10 cellular contexts compared by ENCODE assay signal in the genomic region with DNA sequence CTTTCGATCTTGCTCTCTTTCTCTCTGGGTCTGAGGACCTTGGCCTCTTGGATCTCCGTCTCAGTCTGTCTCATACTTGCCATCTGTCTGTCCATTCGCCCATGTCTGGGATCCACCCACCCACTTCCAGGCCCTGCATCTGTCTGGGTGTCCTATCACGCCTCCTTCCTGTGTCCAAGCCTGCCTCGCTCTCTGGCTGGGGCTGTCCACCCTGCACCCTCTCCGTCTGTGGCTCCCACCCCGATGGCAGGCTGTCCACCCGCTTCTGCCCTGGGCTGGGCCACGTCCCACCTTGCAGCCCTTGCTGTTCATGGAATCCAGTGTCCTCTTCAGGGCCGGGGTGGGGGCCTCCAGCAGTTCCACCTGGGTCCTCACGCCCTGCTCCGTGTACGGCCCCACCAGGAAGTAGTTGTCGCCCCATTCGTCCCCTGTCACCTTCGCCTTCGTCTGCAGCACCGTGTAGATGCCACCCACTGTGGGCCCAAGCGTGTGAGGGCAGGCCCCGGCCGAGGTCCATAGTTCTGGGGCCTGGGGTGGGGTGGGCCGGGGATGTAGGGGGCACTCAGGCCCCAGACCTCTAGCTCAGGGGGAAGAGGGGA. TPM values are rescaled to one million over a fixed set of nuclear protein-coding genes. Genes with fewer than 3 reads are reported as not detected.
DNase-seq lines count a peak whose midpoint lies in the region; ATAC-seq, FAIRE-seq and TF ChIP-seq lines count a peak whose summit lies in the region.
"Had no signal": no experiment of that assay in that cellular context is flagged by ENCODE, and none has a peak within 500 bp of the region (broad histone marks: within the 10 kb centered on the region; RNA-seq: fewer than 3 reads in every experiment).

No MANE protein-coding gene starts in this region.

- FAIRE-seq in astrocyte (lab: Jason Lieb, UNC), result no peak

- H3K4me3 Mint-ChIP-seq in astrocyte (ENCODE audit: unreplicated experiment), result peak overlapping the region; percentile 99

- H3K4me1 Mint-ChIP-seq in astrocyte (ENCODE audit: low read depth, unreplicated experiment), result peaks cover 24% of the 10 kb centered on the region

- H3K4me3 ChIP-seq in left ventricle myocardium inferior (peak overlapping the region; percentile 72), astrocyte (ENCODE audit: insufficient read depth, low read depth, low read length) (no peak overlapping the region), mucosa of stomach (ENCODE audit: low read length) (no peak overlapping the region), upper lobe of left lung (peak overlapping the region in 2 of 4 donors; percentile 58 to 84)

- H3K9me3 ChIP-seq in left ventricle myocardium inferior (replicated peaks) (no peaks in the 10 kb centered on the region), astrocyte (ENCODE audit: insufficient read depth, low read depth, low read length) (no peaks in the 10 kb centered on the region), mucosa of stomach (ENCODE audit: control insufficient read depth, low read length) (no peaks in the 10 kb centered on the region), upper lobe of left lung (no peaks in the 10 kb centered on the region)

- peak overlapping the region; percentile 91 for H3K27ac ChIP-seq in left ventricle myocardium inferior (replicated peaks)
- no peak overlapping the region for H3K27ac ChIP-seq in astrocyte (ENCODE audit: low read depth, low read length)
- H3K27ac ChIP-seq in upper lobe of left lung, result peak overlapping the region in 3 of 4 donors; percentile 18 to 98 (median 92)

- intact Hi-C loops in left ventricle myocardium inferior (cut with micrococcal nuclease), result no loop called here
- intact Hi-C loops in Right ventricle myocardium superior (cut with DNase I), result no loop called here

- no peak for TF ChIP-seq EP300 in upper lobe of left lung (IDR thresholded peaks at IDR 0.05)

- no peak for TF ChIP-seq POLR2A in upper lobe of left lung (IDR thresholded peaks at IDR 0.05)

- H3K4me1 ChIP-seq in left ventricle myocardium inferior (peaks cover 64% of the 10 kb centered on the region), astrocyte (ENCODE audit: insufficient read depth, low read length) (peaks cover 23% of the 10 kb centered on the region), mucosa of stomach (ENCODE audit: control insufficient read depth, insufficient read depth, low read length) (peaks cover 9% of the 10 kb centered on the region), upper lobe of left lung (peaks cover 24 to 43% (median 34%) of the 10 kb centered on the region in 4 donors)

- H3K27ac Mint-ChIP-seq in astrocyte (ENCODE audit: unreplicated experiment), result no peak overlapping the region

- H3K27me3 ChIP-seq in left ventricle myocardium inferior (ENCODE audit: low read depth), result no peaks in the 10 kb centered on the region
- H3K27me3 ChIP-seq in astrocyte (ENCODE audit: insufficient read depth, low read length), result no peaks in the 10 kb centered on the region
- H3K27me3 ChIP-seq in mucosa of stomach (ENCODE audit: control insufficient read depth, insufficient read depth, low read length), result no peaks in the 10 kb centered on the region
- H3K27me3 ChIP-seq in upper lobe of left lung, result no peaks in the 10 kb centered on the region

- ATAC-seq in Right ventricle myocardium superior (ENCODE audit: poor library complexity), result no peak
- no peak for ATAC-seq in upper lobe of left lung (ENCODE audit: low FRiP score in 2 of 2)
- no peak for ATAC-seq in HG02571 (IDR thresholded peaks at IDR 0.05; ENCODE audit: unreplicated experiment)

- WGBS in upper lobe of left lung, 2 donors, result 87 to 95% methylated on average over 11 to 22 of the region's 22 CpGs

- DNase-seq in left ventricle myocardium inferior (no peak), Right ventricle myocardium superior (no peak), astrocyte (ENCODE audit: low read depth) (no peak), upper lobe of left lung (peak in 1 of 2 donors; percentile 60), NCI-H2081 treated with DMSO at 0.1 percent for 48 hours (lab: John Stamatoyannopoulos, UW) (no peak), NCI-H1092 treated with DMSO at 0.1 percent for 48 hours (lab: John Stamatoyannopoulos, UW) (no peak)
- DNase-seq: immature natural killer cell, MM.1S had no signal

- H3K4me2 ChIP-seq in astrocyte (ENCODE audit: low read length), result peak overlapping the region; percentile 93

- no peaks in the 10 kb centered on the region for H3K27me3 Mint-ChIP-seq in astrocyte (ENCODE audit: low read depth, unreplicated experiment)

- peaks cover 31% of the 10 kb centered on the region for H4K20me1 ChIP-seq in astrocyte (ENCODE audit: insufficient read depth, low read length)

- no peak overlapping the region for H2AFZ ChIP-seq in astrocyte (ENCODE audit: low read depth, low read length)

- H3K36me3 ChIP-seq in left ventricle myocardium inferior, result peaks cover 29% of the 10 kb centered on the region
- H3K36me3 ChIP-seq in astrocyte (ENCODE audit: insufficient read depth, low read length), result peaks cover 3% of the 10 kb centered on the region
- H3K36me3 ChIP-seq in mucosa of stomach (ENCODE audit: control insufficient read depth, insufficient read depth, low read length), result no peaks in the 10 kb centered on the region
- peaks cover 4 to 43% (median 25%) of the 10 kb centered on the region in 4 donors for H3K36me3 ChIP-seq in upper lobe of left lung

- H3K79me2 ChIP-seq in astrocyte (ENCODE audit: insufficient read depth, low read length), result peaks cover 55% of the 10 kb centered on the region

- peaks cover 2% of the 10 kb centered on the region for H3K9me3 Mint-ChIP-seq in astrocyte (ENCODE audit: unreplicated experiment)
- H3K9me3 Mint-ChIP-seq: immature natural killer cell had no signal

- H3K9ac ChIP-seq in astrocyte (ENCODE audit: low read length) (peak overlapping the region; percentile 92), mucosa of stomach (ENCODE audit: low read length) (peak overlapping the region; percentile 98)

- TF ChIP-seq CTCF in left ventricle myocardium inferior (IDR thresholded peaks at IDR 0.05; ENCODE audit: borderline replicate concordance) (no peak), astrocyte (IDR thresholded peaks at IDR 0.05; ENCODE audit: insufficient read depth, low read depth, low read length) (no peak), upper lobe of left lung (IDR thresholded peaks at IDR 0.05) (no peak)

- peaks cover 9% of the 10 kb centered on the region for H3K36me3 Mint-ChIP-seq in astrocyte (ENCODE audit: low read depth, unreplicated experiment)

RNA-seq across cellular contexts. Expression of a gene that starts 2.0 kb away (rescaled TPM):
- total RNA-seq in left ventricle myocardium inferior, result 138 TPM
- 100 TPM for total RNA-seq in Right ventricle myocardium superior
- 86.0 and 86.8 TPM in 2 replicates for total RNA-seq in astrocyte
- total RNA-seq in upper lobe of left lung, result 10 to 100 TPM; 26.4 to 79.6 (median 35.6) TPM

RNA-seq across cellular contexts. Expression of a gene that starts 2.6 kb away (rescaled TPM):
- 44.4 TPM for total RNA-seq in left ventricle myocardium inferior
- 41.7 TPM for total RNA-seq in Right ventricle myocardium superior
- total RNA-seq in astrocyte, result 105 and 106 TPM in 2 replicates
- 100 to 1,000 TPM in 2 of 6 donors, 10 to 100 TPM in 4; 45.7 to 105 (median 70.6) TPM for total RNA-seq in upper lobe of left lung

RNA-seq across cellular contexts. Expression of a gene that starts 25.8 kb away (rescaled TPM):
- total RNA-seq in left ventricle myocardium inferior, result not detected
- total RNA-seq in Right ventricle myocardium superior, result not detected
- 0.48 TPM in 1 of 2 replicates, not detected in the other for total RNA-seq in astrocyte
- total RNA-seq in upper lobe of left lung, result under 1 TPM in 1 of 6 donors, not detected in 5; 0.77 TPM

RNA-seq across cellular contexts. Expression of a gene that starts 26.0 kb away (rescaled TPM):
- 834 TPM for total RNA-seq in left ventricle myocardium inferior
- 748 TPM for total RNA-seq in Right ventricle myocardium superior
- 3,402 and 4,020 TPM in 2 replicates for total RNA-seq in astrocyte
- over 10,000 TPM in 3 of 6 donors, 1,000 to 10,000 TPM in 3; 5,928 to 23,282 (median 11,982) TPM for total RNA-seq in upper lobe of left lung

RNA-seq across cellular contexts. Expression of a gene that starts 33.0 kb away (rescaled TPM):
- total RNA-seq in left ventricle myocardium inferior (not detected), Right ventricle myocardium superior (not detected), astrocyte (3.6 and 4.5 TPM in 2 replicates), upper lobe of left lung (not detected)
